1 cellular context compared by ENCODE assay signal in genomic region chr20:62576815-62577214, GRCh38.
TF ChIP-seq lines count a peak whose summit lies in the region.

No MANE protein-coding gene starts in this region.

TF ChIP-seq in SK-N-SH treated with all-trans-retinoic acid at 6 μM for 48 hours, 23 proteins besides CTCF, POLR2A, EP300 and RAD21:
- TF ChIP-seq PATZ1 (CRISPR knock-in tag; IDR thresholded peaks at IDR 0.05; ENCODE audit: borderline replicate concordance) (no peak), SNAI2 (CRISPR knock-in tag; IDR thresholded peaks at IDR 0.05) (no peak), TSHZ2 (CRISPR knock-in tag; IDR thresholded peaks at IDR 0.05) (no peak), RARB (CRISPR knock-in tag; IDR thresholded peaks at IDR 0.05) (no peak), BACH2 (CRISPR knock-in tag; IDR thresholded peaks at IDR 0.05; ENCODE audit: borderline replicate concordance) (no peak), GLIS3 (CRISPR knock-in tag; IDR thresholded peaks at IDR 0.05) (no peak), ZNF70 (CRISPR knock-in tag; IDR thresholded peaks at IDR 0.05) (no peak), TCF4 (CRISPR knock-in tag; IDR thresholded peaks at IDR 0.05; ENCODE audit: borderline replicate concordance) (no peak), CSDC2 (CRISPR knock-in tag; IDR thresholded peaks at IDR 0.05) (no peak), ISL1 (CRISPR knock-in tag; IDR thresholded peaks at IDR 0.05) (no peak), ZNF565 (CRISPR knock-in tag; conservative IDR thresholded peaks at IDR 0.05; ENCODE audit: low read depth) (no peak), ESRRG (CRISPR knock-in tag; IDR thresholded peaks at IDR 0.05) (no peak), ZC3H10 (CRISPR knock-in tag; IDR thresholded peaks at IDR 0.05) (no peak), CSRNP3 (CRISPR knock-in tag; IDR thresholded peaks at IDR 0.05) (no peak), TOX (CRISPR knock-in tag; IDR thresholded peaks at IDR 0.05; ENCODE audit: borderline replicate concordance) (no peak), PPARA (CRISPR knock-in tag; IDR thresholded peaks at IDR 0.05; ENCODE audit: borderline replicate concordance) (no peak), CREB5 (CRISPR knock-in tag; IDR thresholded peaks at IDR 0.05; ENCODE audit: low read depth) (no peak), ZNF8 (CRISPR knock-in tag; IDR thresholded peaks at IDR 0.05) (no peak)
